10 cellular contexts compared by ENCODE assay signal in the genomic region with DNA sequence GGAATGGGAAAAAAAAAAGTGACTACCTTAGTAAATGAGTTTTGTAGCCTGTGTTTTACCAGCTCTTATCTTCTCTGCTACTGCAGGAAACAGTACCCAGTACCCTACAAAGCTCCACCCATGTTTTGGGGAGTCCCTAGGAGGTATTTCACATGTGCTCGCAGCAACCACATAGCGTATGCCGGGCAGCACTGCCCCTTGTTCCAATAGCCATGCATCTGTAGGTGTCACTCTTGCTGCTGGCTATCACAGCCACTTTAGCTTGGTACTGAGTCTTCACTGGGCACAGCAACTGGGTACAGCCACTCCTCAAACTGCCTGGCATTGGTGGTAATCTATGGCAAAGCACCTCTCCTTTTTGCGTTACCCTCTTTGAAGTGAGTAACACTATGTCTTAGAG. TPM values are rescaled to one million over a fixed set of nuclear protein-coding genes. Genes with fewer than 3 reads are reported as not detected.
DNase-seq lines count a peak whose midpoint lies in the region; ATAC-seq, FAIRE-seq and TF ChIP-seq lines count a peak whose summit lies in the region.
"Had no signal": no experiment of that assay in that cellular context is flagged by ENCODE, and none has a peak within 500 bp of the region (broad histone marks: within the 10 kb centered on the region; RNA-seq: fewer than 3 reads in every experiment).

No MANE protein-coding gene starts in this region.

- DNase-seq in activated naive CD4-positive, alpha-beta T cell treated with anti-CD3 and anti-CD28 coated beads, Interleukin-2, amount 10 ng/mL, durations not matched to agents 7 days and 5 days: peak; percentile 49
- DNase-seq in activated naive CD4-positive, alpha-beta T cell treated with anti-CD3 and anti-CD28 coated beads, Interleukin-2, amount 50 U/mL, for 16 hours: no peak
- DNase-seq in NCI-H774 (lab: John Stamatoyannopoulos, UW) (peak; percentile 19), GM12891 (ENCODE audit: insufficient read length, low spot score) (no peak), mucosa of gallbladder (ENCODE audit: low spot score) (no peak)
- no peak for DNase-seq in effector memory CD4-positive, alpha-beta T cell
- DNase-seq in stimulated activated naive B cell treated with anti-CD40 and anti-IgM and Interleukin-4, amounts not matched to agents 10 μg/mL and 1 μg/mL and 100 μg/mL, for 72 hours: peak; percentile 9

- H3K4me3 ChIP-seq in effector memory CD4-positive, alpha-beta T cell (ENCODE audit: insufficient read depth, low read depth, low read length, poor library complexity, severe bottlenecking): no peak overlapping the region
- H3K4me3 ChIP-seq: gastrocnemius medialis had no signal

- FAIRE-seq in GM12891 (lab: Jason Lieb, UNC): no peak
- FAIRE-seq: G401.6 had no signal

- peaks cover 6% of the 10 kb centered on the region for H3K27me3 Mint-ChIP-seq in activated naive CD4-positive, alpha-beta T cell treated with anti-CD3 and anti-CD28 coated beads, Interleukin-2, amount 10 ng/mL, durations not matched to agents 7 days and 5 days
- H3K27me3 Mint-ChIP-seq in stimulated activated naive B cell treated with anti-CD40 and anti-IgM and Interleukin-4, amounts not matched to agents 10 μg/mL and 1 μg/mL and 100 μg/mL, for 72 hours: no peaks in the 10 kb centered on the region

- no peaks in the 10 kb centered on the region for H3K36me3 ChIP-seq in effector memory CD4-positive, alpha-beta T cell (ENCODE audit: control insufficient read depth, insufficient read depth, low read length)
- H3K36me3 ChIP-seq: gastrocnemius medialis had no signal

- no peaks in the 10 kb centered on the region for H3K27me3 ChIP-seq in effector memory CD4-positive, alpha-beta T cell (replicated peaks; ENCODE audit: control insufficient read depth, insufficient read depth, low read length, poor library complexity, severe bottlenecking)
- H3K27me3 ChIP-seq: gastrocnemius medialis had no signal

- peaks cover 4% of the 10 kb centered on the region for H3K36me3 Mint-ChIP-seq in activated naive CD4-positive, alpha-beta T cell treated with anti-CD3 and anti-CD28 coated beads, Interleukin-2, amount 10 ng/mL, durations not matched to agents 7 days and 5 days
- peaks cover 0 to 8% of the 10 kb centered on the region in 2 donors for H3K36me3 Mint-ChIP-seq in stimulated activated naive B cell treated with anti-CD40 and anti-IgM and Interleukin-4, amounts not matched to agents 10 μg/mL and 1 μg/mL and 100 μg/mL, for 72 hours

- peaks cover 14% of the 10 kb centered on the region for H3K4me1 ChIP-seq in effector memory CD4-positive, alpha-beta T cell (ENCODE audit: control insufficient read depth, insufficient read depth, low read length, poor library complexity, severe bottlenecking)

- CTCF ChIA-PET in activated naive CD4-positive, alpha-beta T cell treated with anti-CD3 and anti-CD28 coated beads, Interleukin-2, amount 10 ng/mL, durations not matched to agents 7 days and 5 days (lab: Charles Lee): interaction anchor here (0.7 to 1.8 kb wide), 9 partner anchors 9 to 473 kb away, joined by 3 to 7 read pairs (median 4); a partner anchor contains a TSS

- peak overlapping the region; percentile 10 for H3K27ac ChIP-seq in effector memory CD4-positive, alpha-beta T cell (ENCODE audit: insufficient read depth, low read length, poor library complexity, severe bottlenecking)
- H3K27ac ChIP-seq: gastrocnemius medialis had no signal

- no peak for TF ChIP-seq POLR2A in GM12891 (IDR thresholded peaks at IDR 0.05; ENCODE audit: low read depth, low read length)

- peak overlapping the region; percentile 71 for H3K27ac Mint-ChIP-seq in activated naive CD4-positive, alpha-beta T cell treated with anti-CD3 and anti-CD28 coated beads, Interleukin-2, amount 10 ng/mL, durations not matched to agents 7 days and 5 days
- no peak overlapping the region for H3K27ac Mint-ChIP-seq in stimulated activated naive B cell treated with anti-CD40 and anti-IgM and Interleukin-4, amounts not matched to agents 10 μg/mL and 1 μg/mL and 100 μg/mL, for 72 hours

- peak in 1 of 2 donors; percentile 11 for ATAC-seq in stimulated activated naive B cell treated with anti-CD40 and anti-IgM and Interleukin-4, amounts not matched to agents 10 μg/mL and 1 μg/mL and 100 μg/mL, for 72 hours (replicated peaks)
- ATAC-seq in GM18520 (IDR thresholded peaks at IDR 0.05; ENCODE audit: unreplicated experiment): no peak

- H3K4me1 Mint-ChIP-seq in activated naive CD4-positive, alpha-beta T cell treated with anti-CD3 and anti-CD28 coated beads, Interleukin-2, amount 10 ng/mL, durations not matched to agents 7 days and 5 days: peaks cover 41% of the 10 kb centered on the region
- H3K4me1 Mint-ChIP-seq in stimulated activated naive B cell treated with anti-CD40 and anti-IgM and Interleukin-4, amounts not matched to agents 10 μg/mL and 1 μg/mL and 100 μg/mL, for 72 hours: peaks cover 19 to 30% of the 10 kb centered on the region in 2 donors

- no peaks in the 10 kb centered on the region for H3K9me3 Mint-ChIP-seq in activated naive CD4-positive, alpha-beta T cell treated with anti-CD3 and anti-CD28 coated beads, Interleukin-2, amount 10 ng/mL, durations not matched to agents 7 days and 5 days
- no peaks in the 10 kb centered on the region for H3K9me3 Mint-ChIP-seq in stimulated activated naive B cell treated with anti-CD40 and anti-IgM and Interleukin-4, amounts not matched to agents 10 μg/mL and 1 μg/mL and 100 μg/mL, for 72 hours

- H3K9me3 ChIP-seq in effector memory CD4-positive, alpha-beta T cell (ENCODE audit: control insufficient read depth, low read length): no peaks in the 10 kb centered on the region
- H3K9me3 ChIP-seq: gastrocnemius medialis had no signal

- H3K4me3 Mint-ChIP-seq in activated naive CD4-positive, alpha-beta T cell treated with anti-CD3 and anti-CD28 coated beads, Interleukin-2, amount 10 ng/mL, durations not matched to agents 7 days and 5 days: peak overlapping the region; percentile 82
- H3K4me3 Mint-ChIP-seq in stimulated activated naive B cell treated with anti-CD40 and anti-IgM and Interleukin-4, amounts not matched to agents 10 μg/mL and 1 μg/mL and 100 μg/mL, for 72 hours: no peak overlapping the region

TF ChIP-seq in GM12891, 5 proteins besides CTCF, POLR2A, EP300 and RAD21:
- TF ChIP-seq TAF1 (IDR thresholded peaks at IDR 0.05; ENCODE audit: low read depth, low read length): no peak
- no peak for TF ChIP-seq POU2F2 (IDR thresholded peaks at IDR 0.05; ENCODE audit: low read depth, low read length)
- TF ChIP-seq SPI1 (IDR thresholded peaks at IDR 0.05; ENCODE audit: low read depth, low read length): no peak
- no peak for TF ChIP-seq POLR2AphosphoS5 (IDR thresholded peaks at IDR 0.05; ENCODE audit: low read depth, low read length)
- no peak for TF ChIP-seq PAX5 (IDR thresholded peaks at IDR 0.05; ENCODE audit: insufficient read depth, low read length, severe bottlenecking)

RNA-seq across cellular contexts. Expression of a gene that starts 2.0 kb away (rescaled TPM):
- polyA plus RNA-seq in GM12891 (2012; ENCODE audit: low read depth, missing spikeins): 6.2 TPM
- total RNA-seq in mucosa of gallbladder: 15.0 TPM

Comparison
In these comparisons a context has a peak if more than half of its experiments do, and no peak if none do; other contexts are left out.
1. DNase-seq: peak in activated naive CD4-positive, alpha-beta T cell treated with anti-CD3 and anti-CD28 coated beads, Interleukin-2, amount 10 ng/mL, durations not matched to agents 7 days and 5 days (single experiment), NCI-H774 (single experiment) and stimulated activated naive B cell treated with anti-CD40 and anti-IgM and Interleukin-4, amounts not matched to agents 10 μg/mL and 1 μg/mL and 100 μg/mL, for 72 hours (single experiment); none in activated naive CD4-positive, alpha-beta T cell treated with anti-CD3 and anti-CD28 coated beads, Interleukin-2, amount 50 U/mL, for 16 hours (single experiment), effector memory CD4-positive, alpha-beta T cell (0 of 3), GM12891 (single experiment) and mucosa of gallbladder (single experiment).